Comparison of ENCODE assay signal across 8 cellular contexts in the genomic region with DNA sequence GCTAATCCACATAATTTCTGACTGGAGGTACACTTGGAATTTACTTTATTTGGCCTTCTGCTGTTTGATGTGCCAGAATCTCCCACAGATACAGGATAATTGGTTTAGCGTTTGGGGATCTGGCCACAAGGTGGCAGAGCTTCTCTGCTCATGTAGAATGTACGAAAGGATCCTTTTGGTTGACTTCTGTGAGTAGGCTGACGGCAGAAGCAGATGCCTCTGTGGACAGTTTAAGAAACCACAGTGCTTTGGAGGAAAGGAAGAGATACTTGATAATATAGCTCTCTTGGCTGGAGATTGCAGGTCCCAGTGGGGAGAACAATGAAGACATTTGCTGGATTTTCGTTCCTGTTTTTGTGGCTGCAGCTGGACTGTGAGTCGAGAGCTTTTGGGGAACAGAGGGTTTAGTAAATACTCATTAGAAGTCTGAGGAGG.
DNase-seq lines count a peak whose midpoint lies in the region; ATAC-seq and TF ChIP-seq lines count a peak whose summit lies in the region.

No MANE protein-coding gene starts in this region.

- H3K27me3 ChIP-seq in OCI-LY1 (ENCODE audit: insufficient read depth, low read length) = no peaks in the 10 kb centered on the region

- no peaks in the 10 kb centered on the region for H3F3A ChIP-seq in OCI-LY1 (ENCODE audit: insufficient read depth, low read length)

- H3K27ac Mint-ChIP-seq in progenitor cell of endocrine pancreas = no peak overlapping the region

- H3K9me3 ChIP-seq in OCI-LY1 (ENCODE audit: low read length) = no peaks in the 10 kb centered on the region

- no peaks in the 10 kb centered on the region for H4K20me1 ChIP-seq in OCI-LY1 (ENCODE audit: insufficient read depth, low read length)

- no peaks in the 10 kb centered on the region for H3K9me2 ChIP-seq in OCI-LY1 (ENCODE audit: low read depth, low read length)

- H3K4me2 ChIP-seq in OCI-LY1 (ENCODE audit: low read length) = no peak overlapping the region

- no peaks in the 10 kb centered on the region for H3K36me3 Mint-ChIP-seq in progenitor cell of endocrine pancreas (ENCODE audit: insufficient read depth)

- H3K36me3 ChIP-seq in OCI-LY1 (ENCODE audit: insufficient read depth, low read length) = no peaks in the 10 kb centered on the region

- no peak overlapping the region for H3K27ac ChIP-seq in OCI-LY1 (ENCODE audit: low read depth, low read length, poor library complexity, severe bottlenecking)

- no peaks in the 10 kb centered on the region for H3K79me2 ChIP-seq in OCI-LY1 (ENCODE audit: insufficient read depth, low read length)

- H2AFZ ChIP-seq in OCI-LY1 (ENCODE audit: low read length) = no peak overlapping the region

- H3K4me1 Mint-ChIP-seq in progenitor cell of endocrine pancreas (ENCODE audit: low read depth) = no peaks in the 10 kb centered on the region

- DNase-seq in ELF-1 (ENCODE audit: low read depth, low spot score) (peak; percentile 47), foreskin fibroblast (peak in 1 of 2 donors; percentile 17), progenitor cell of endocrine pancreas (ENCODE audit: low spot score, unreplicated experiment) (peak; percentile 19), NCI-H524 treated with DMSO at 0.1 percent for 48 hours (lab: John Stamatoyannopoulos, UW) (no peak), amniotic stem cell (lab: John Stamatoyannopoulos, UW) (no peak)
- peak; percentile 52 for DNase-seq in activated T-cell treated with anti-CD3 and anti-CD28 coated beads, Interleukin-2, amount 50 U/mL, for 1 hour

- H3K4me3 ChIP-seq in OCI-LY1 (ENCODE audit: low read depth, low read length, poor library complexity, severe bottlenecking) = no peak overlapping the region
- no peak overlapping the region for H3K4me3 ChIP-seq in foreskin fibroblast (ENCODE audit: low read depth in 1 of 2, low read length in 2 of 2)

- peak; percentile 70 for ATAC-seq in HG02678 (IDR thresholded peaks at IDR 0.05; ENCODE audit: unreplicated experiment)

- peak; percentile 74 for TF ChIP-seq CTCF in OCI-LY1 (IDR thresholded peaks at IDR 0.05; ENCODE audit: low read length)
- peak; percentile 45 for TF ChIP-seq CTCF in foreskin fibroblast (IDR thresholded peaks at IDR 0.05; ENCODE audit: low read depth, low read length)
- peak; percentile 78 for TF ChIP-seq CTCF in progenitor cell of endocrine pancreas (IDR thresholded peaks at IDR 0.05; ENCODE audit: unreplicated experiment)

- no peaks in the 10 kb centered on the region for H3K4me1 ChIP-seq in OCI-LY1 (ENCODE audit: insufficient read depth, low read length, severe bottlenecking)

- H3K9ac ChIP-seq in OCI-LY1 (ENCODE audit: low read length) = no peak overlapping the region

- H3K9me3 Mint-ChIP-seq in progenitor cell of endocrine pancreas (ENCODE audit: low read depth) = no peaks in the 10 kb centered on the region

- peaks cover 10% of the 10 kb centered on the region for H3K27me3 Mint-ChIP-seq in progenitor cell of endocrine pancreas

- H3K4me3 Mint-ChIP-seq in progenitor cell of endocrine pancreas (ENCODE audit: low read depth) = no peak overlapping the region

Comparison
In these comparisons a context has a peak if more than half of its experiments do, and no peak if none do; other contexts are left out.
1. DNase-seq: peak in ELF-1 (single experiment), activated T-cell treated with anti-CD3 and anti-CD28 coated beads, Interleukin-2, amount 50 U/mL, for 1 hour (single experiment) and progenitor cell of endocrine pancreas (single experiment); none in NCI-H524 treated with DMSO at 0.1 percent for 48 hours (single experiment) and amniotic stem cell (single experiment).
2. Peak in every context shown above with its lines, with median percentiles within 50 percentile points of each other: CTCF ChIP-seq.